In genomic region chr22:20183823-20184222, GRCh38 we compare ENCODE assay signal across 1 cellular context.
A peak's percentile ranks its signal among the peaks of the same experiment; 100 is the strongest.
TF ChIP-seq lines count a peak whose summit lies in the region.

No MANE protein-coding gene starts in this region.

TF ChIP-seq in K562, 482 proteins besides CTCF, POLR2A, EP300 and RAD21:
- TF ChIP-seq CBFB (CRISPR knock-in tag; IDR thresholded peaks at IDR 0.05) (0 out of 2 replicates have a peak, but pooled peaks have one; percentile 46), PRDM10 (IDR thresholded peaks at IDR 0.05; ENCODE audit: partially characterized antibody) (no peak), TEAD4 (IDR thresholded peaks at IDR 0.05; ENCODE audit: low read length) (no peak), TEAD4 (CRISPR knock-in tag; IDR thresholded peaks at IDR 0.05; ENCODE audit: borderline replicate concordance) (peak; percentile 76; the same call in 1 of the 2 replicates), PBX2 (CRISPR knock-in tag; IDR thresholded peaks at IDR 0.05; ENCODE audit: low read depth) (0 out of 2 replicates have a peak, but pooled peaks have one; percentile 4), PBX2 (tag; conservative IDR thresholded peaks at IDR 0.05; ENCODE audit: low read depth) (no peak), ZNF584 (CRISPR knock-in tag; IDR thresholded peaks at IDR 0.05; ENCODE audit: low read depth) (no peak), ZBTB8A (IDR thresholded peaks at IDR 0.05; ENCODE audit: partially characterized antibody) (no peak), CBFA2T3 (IDR thresholded peaks at IDR 0.05) (no peak), ZNF12 (CRISPR knock-in tag; IDR thresholded peaks at IDR 0.05) (peak; percentile 17; the same call in 1 of the 2 replicates), RBM15 (IDR thresholded peaks at IDR 0.05; ENCODE audit: insufficient read depth, low read length) (no peak)
- TF ChIP-seq, protein P1, sequence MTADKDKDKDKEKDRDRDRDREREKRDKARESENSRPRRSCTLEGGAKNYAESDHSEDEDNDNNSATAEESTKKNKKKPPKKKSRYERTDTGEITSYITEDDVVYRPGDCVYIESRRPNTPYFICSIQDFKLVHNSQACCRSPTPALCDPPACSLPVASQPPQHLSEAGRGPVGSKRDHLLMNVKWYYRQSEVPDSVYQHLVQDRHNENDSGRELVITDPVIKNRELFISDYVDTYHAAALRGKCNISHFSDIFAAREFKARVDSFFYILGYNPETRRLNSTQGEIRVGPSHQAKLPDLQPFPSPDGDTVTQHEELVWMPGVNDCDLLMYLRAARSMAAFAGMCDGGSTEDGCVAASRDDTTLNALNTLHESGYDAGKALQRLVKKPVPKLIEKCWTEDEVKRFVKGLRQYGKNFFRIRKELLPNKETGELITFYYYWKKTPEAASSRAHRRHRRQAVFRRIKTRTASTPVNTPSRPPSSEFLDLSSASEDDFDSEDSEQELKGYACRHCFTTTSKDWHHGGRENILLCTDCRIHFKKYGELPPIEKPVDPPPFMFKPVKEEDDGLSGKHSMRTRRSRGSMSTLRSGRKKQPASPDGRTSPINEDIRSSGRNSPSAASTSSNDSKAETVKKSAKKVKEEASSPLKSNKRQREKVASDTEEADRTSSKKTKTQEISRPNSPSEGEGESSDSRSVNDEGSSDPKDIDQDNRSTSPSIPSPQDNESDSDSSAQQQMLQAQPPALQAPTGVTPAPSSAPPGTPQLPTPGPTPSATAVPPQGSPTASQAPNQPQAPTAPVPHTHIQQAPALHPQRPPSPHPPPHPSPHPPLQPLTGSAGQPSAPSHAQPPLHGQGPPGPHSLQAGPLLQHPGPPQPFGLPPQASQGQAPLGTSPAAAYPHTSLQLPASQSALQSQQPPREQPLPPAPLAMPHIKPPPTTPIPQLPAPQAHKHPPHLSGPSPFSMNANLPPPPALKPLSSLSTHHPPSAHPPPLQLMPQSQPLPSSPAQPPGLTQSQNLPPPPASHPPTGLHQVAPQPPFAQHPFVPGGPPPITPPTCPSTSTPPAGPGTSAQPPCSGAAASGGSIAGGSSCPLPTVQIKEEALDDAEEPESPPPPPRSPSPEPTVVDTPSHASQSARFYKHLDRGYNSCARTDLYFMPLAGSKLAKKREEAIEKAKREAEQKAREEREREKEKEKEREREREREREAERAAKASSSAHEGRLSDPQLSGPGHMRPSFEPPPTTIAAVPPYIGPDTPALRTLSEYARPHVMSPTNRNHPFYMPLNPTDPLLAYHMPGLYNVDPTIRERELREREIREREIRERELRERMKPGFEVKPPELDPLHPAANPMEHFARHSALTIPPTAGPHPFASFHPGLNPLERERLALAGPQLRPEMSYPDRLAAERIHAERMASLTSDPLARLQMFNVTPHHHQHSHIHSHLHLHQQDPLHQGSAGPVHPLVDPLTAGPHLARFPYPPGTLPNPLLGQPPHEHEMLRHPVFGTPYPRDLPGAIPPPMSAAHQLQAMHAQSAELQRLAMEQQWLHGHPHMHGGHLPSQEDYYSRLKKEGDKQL (CRISPR knock-in tag; IDR thresholded peaks at IDR 0.05; ENCODE audit: borderline replicate concordance): peak; percentile 94; the same call in 1 of the 2 replicates
- TF ChIP-seq, protein P2, sequence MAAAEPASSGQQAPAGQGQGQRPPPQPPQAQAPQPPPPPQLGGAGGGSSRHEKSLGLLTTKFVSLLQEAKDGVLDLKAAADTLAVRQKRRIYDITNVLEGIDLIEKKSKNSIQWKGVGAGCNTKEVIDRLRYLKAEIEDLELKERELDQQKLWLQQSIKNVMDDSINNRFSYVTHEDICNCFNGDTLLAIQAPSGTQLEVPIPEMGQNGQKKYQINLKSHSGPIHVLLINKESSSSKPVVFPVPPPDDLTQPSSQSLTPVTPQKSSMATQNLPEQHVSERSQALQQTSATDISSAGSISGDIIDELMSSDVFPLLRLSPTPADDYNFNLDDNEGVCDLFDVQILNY (CRISPR knock-in tag; IDR thresholded peaks at IDR 0.05): no peak
